Comparison of ENCODE assay signal across 9 cellular contexts in the genomic region with DNA sequence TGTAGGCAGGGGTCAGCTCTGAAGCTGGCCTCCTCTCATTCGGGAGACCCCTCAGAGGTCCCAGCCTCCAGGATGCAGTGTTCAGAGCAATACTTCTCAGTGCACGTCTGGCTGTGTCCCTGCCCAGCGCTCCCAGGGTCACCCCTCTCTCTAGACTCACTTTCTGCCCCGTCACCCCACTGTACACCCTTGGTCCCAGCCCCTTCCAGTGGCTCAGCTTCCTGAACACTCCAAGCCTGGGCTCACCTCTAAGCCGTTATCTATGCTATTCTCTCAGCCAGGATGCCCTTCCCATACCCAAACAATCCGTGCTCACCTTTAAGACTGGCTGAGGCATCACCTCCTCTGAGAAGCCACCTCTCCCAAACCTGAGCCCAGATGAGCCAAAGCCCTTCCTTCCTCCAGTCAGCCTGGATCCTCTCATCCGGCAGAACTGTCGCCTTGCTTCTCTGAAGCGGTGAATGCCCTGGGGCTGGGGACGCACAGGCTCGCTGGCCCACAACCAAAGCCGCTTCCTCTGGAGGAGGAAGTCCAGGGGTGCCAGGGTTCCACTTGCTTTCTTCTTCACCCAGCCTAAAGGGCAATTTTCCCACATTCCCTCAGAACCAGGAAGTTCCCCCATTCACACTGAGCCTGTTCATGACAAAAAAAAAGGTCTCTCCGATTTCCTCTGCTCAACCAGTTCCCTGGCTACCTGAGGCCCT. TPM values are rescaled to one million over a fixed set of nuclear protein-coding genes. Genes with fewer than 3 reads are reported as not detected.
DNase-seq lines count a peak whose midpoint lies in the region; ATAC-seq and TF ChIP-seq lines count a peak whose summit lies in the region.
"Had no signal": no experiment of that assay in that cellular context is flagged by ENCODE, and none has a peak within 500 bp of the region (broad histone marks: within the 10 kb centered on the region; RNA-seq: fewer than 3 reads in every experiment).

No MANE protein-coding gene starts in this region.

- H3K27ac ChIP-seq in RWPE2 (ENCODE audit: poor library complexity, severe bottlenecking) (peak overlapping the region; percentile 75), fibroblast of lung (ENCODE audit: insufficient read depth, low read length) (peak overlapping the region; percentile 57), skin epidermis (peak overlapping the region in 19 of 21 experiments; percentile 5 to 84 (median 62)), SJCRH30 (no peak overlapping the region)

- no peak for ATAC-seq in RWPE2 (ENCODE audit: low read depth)

- no peaks in the 10 kb centered on the region for H3K79me2 ChIP-seq in fibroblast of lung (ENCODE audit: control insufficient read depth, insufficient read depth, low read length)

- H3K9me3 ChIP-seq in RWPE2 (ENCODE audit: severe bottlenecking): no peaks in the 10 kb centered on the region
- H3K9me3 ChIP-seq in fibroblast of lung (ENCODE audit: control insufficient read depth, insufficient read depth, low read depth, low read length): no peaks in the 10 kb centered on the region
- no peaks in the 10 kb centered on the region for H3K9me3 ChIP-seq in SJCRH30 (replicated peaks)

- no peaks in the 10 kb centered on the region for H3K27me3 ChIP-seq in RWPE2 (ENCODE audit: insufficient read depth, poor library complexity, severe bottlenecking)
- H3K27me3 ChIP-seq in fibroblast of lung (ENCODE audit: control insufficient read depth, insufficient read depth, low read length): no peaks in the 10 kb centered on the region
- H3K27me3 ChIP-seq in SJCRH30: no peaks in the 10 kb centered on the region

- H4K20me1 ChIP-seq in fibroblast of lung (ENCODE audit: control insufficient read depth, extremely low read depth, insufficient read depth, low read length): no peaks in the 10 kb centered on the region

- TF ChIP-seq CTCF in RWPE2 (IDR thresholded peaks at IDR 0.05; ENCODE audit: poor library complexity, severe bottlenecking): no peak
- no peak for TF ChIP-seq CTCF in fibroblast of lung (conservative IDR thresholded peaks at IDR 0.05 in 1 of 2, IDR thresholded peaks at IDR 0.05 in 1 of 2; ENCODE audit: low read depth in 1 of 2, low read length in 2 of 2)

- DNase-seq in GF-D8 (lab: John Stamatoyannopoulos, UW) (peak; percentile 25), RWPE2 (ENCODE audit: low spot score) (no peak), fibroblast of lung (ENCODE audit: low read depth in 2 of 2) (no peak), inferior parietal cortex (ENCODE audit: extremely low spot score) (no peak), NCI-H748 treated with DMSO at 0.1 percent for 48 hours (lab: John Stamatoyannopoulos, UW) (no peak), NCI-H2081 treated with DMSO at 0.1 percent for 48 hours (lab: John Stamatoyannopoulos, UW) (no peak), SJCRH30 (no peak)
- DNase-seq: NCI-H1105 had no signal

- no peak overlapping the region for H3K9ac ChIP-seq in fibroblast of lung (ENCODE audit: insufficient read depth, low read length)

- H3K4me3 ChIP-seq in RWPE2 (ENCODE audit: severe bottlenecking) (no peak overlapping the region), fibroblast of lung (replicated peaks in 1 of 4; ENCODE audit: control extremely low read depth in 1 of 4, insufficient read depth in 1 of 4, low read depth in 3 of 4, low read length in 4 of 4) (no peak overlapping the region), skin epidermis (no peak overlapping the region), SJCRH30 (no peak overlapping the region)

- H3K4me1 ChIP-seq in RWPE2 (ENCODE audit: insufficient read depth, poor library complexity, severe bottlenecking) (peaks cover 26% of the 10 kb centered on the region), fibroblast of lung (ENCODE audit: control insufficient read depth, extremely low read depth, insufficient read depth, low read length) (peaks cover 16% of the 10 kb centered on the region), SJCRH30 (no peaks in the 10 kb centered on the region)

- H2AFZ ChIP-seq in fibroblast of lung (ENCODE audit: low read length): no peak overlapping the region

- H3K36me3 ChIP-seq in RWPE2 (ENCODE audit: low read depth) (no peaks in the 10 kb centered on the region), fibroblast of lung (ENCODE audit: control insufficient read depth, insufficient read depth, low read length) (no peaks in the 10 kb centered on the region), SJCRH30 (no peaks in the 10 kb centered on the region)

- no peak overlapping the region for H3K4me2 ChIP-seq in fibroblast of lung (ENCODE audit: extremely low read depth, insufficient read depth, low read length)

RNA-seq across cellular contexts. Expression of a gene that starts 13.7 kb away (rescaled TPM):
- total RNA-seq in fibroblast of lung: 31.1 and 31.5 TPM in 2 replicates
- polyA plus RNA-seq in fibroblast of lung: 5.2 and 8.6 TPM in 2 replicates
- polyA plus RNA-seq in fibroblast of lung (2012): 9.0 and 12.6 TPM in 2 replicates
- polyA minus RNA-seq in fibroblast of lung (ENCODE audit: low replicate concordance): 1.1 and 2.5 TPM in 2 replicates
- total RNA-seq in SJCRH30 (2014; rRNA removed; shearing (Covaris generic)): not detected in 2 replicates

RNA-seq across cellular contexts. Expression of a gene that starts 30.0 kb away (rescaled TPM):
- total RNA-seq in fibroblast of lung: 4.1 and 6.8 TPM in 2 replicates
- polyA plus RNA-seq in fibroblast of lung: 16.2 and 20.5 TPM in 2 replicates
- 108 and 155 TPM in 2 replicates for polyA plus RNA-seq in fibroblast of lung (2012)
- polyA minus RNA-seq in fibroblast of lung (ENCODE audit: low replicate concordance): 13.6 and 18.5 TPM in 2 replicates
- total RNA-seq in SJCRH30 (2014; rRNA removed; shearing (Covaris generic)): not detected in 2 replicates

Comparison
In these comparisons a context has a peak if more than half of its experiments do, and no peak if none do; other contexts are left out.
1. RNA of a gene that starts 13.7 kb away (total RNA-seq): 31.1 to 31.5 TPM in fibroblast of lung; not detected in SJCRH30; every median in the first group is over 10 times any median in the second.